Comparison of ENCODE assay signal across 1 cellular context in the genomic region with DNA sequence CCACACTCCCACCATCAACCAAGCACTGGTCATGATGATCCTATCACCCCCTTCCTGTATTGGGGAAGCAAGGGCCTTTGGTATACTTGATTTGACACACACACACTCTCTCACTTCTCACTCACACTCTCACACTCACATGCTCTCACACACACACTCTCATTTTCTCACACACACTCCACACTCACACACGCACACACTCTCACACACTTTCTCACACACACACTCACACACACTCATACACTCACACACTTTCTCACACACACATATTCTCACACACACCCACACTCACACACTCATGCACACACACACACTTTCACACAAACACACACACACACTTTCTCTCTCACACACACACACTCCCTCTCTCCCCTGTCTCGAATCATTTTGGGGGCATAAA.
TF ChIP-seq lines count a peak whose summit lies in the region.

No MANE protein-coding gene starts in this region.

TF ChIP-seq in SK-N-SH treated with all-trans-retinoic acid at 6 μM for 48 hours, 23 proteins besides CTCF, POLR2A, EP300 and RAD21 (continued from another document):
- no peak for TF ChIP-seq TSHZ2 (CRISPR knock-in tag; IDR thresholded peaks at IDR 0.05)
- no peak for TF ChIP-seq ZFP3 (CRISPR knock-in tag; IDR thresholded peaks at IDR 0.05)
- TF ChIP-seq BACH2 (CRISPR knock-in tag; IDR thresholded peaks at IDR 0.05; ENCODE audit: borderline replicate concordance), result no peak
- no peak for TF ChIP-seq CSDC2 (CRISPR knock-in tag; IDR thresholded peaks at IDR 0.05)
- TF ChIP-seq ZFP30 (CRISPR knock-in tag; IDR thresholded peaks at IDR 0.05), result no peak
- no peak for TF ChIP-seq RARB (CRISPR knock-in tag; IDR thresholded peaks at IDR 0.05)
- TF ChIP-seq ZNF70 (CRISPR knock-in tag; IDR thresholded peaks at IDR 0.05), result no peak
- no peak for TF ChIP-seq ZC3H10 (CRISPR knock-in tag; IDR thresholded peaks at IDR 0.05)
- no peak for TF ChIP-seq TOX (CRISPR knock-in tag; IDR thresholded peaks at IDR 0.05; ENCODE audit: borderline replicate concordance)
- no peak for TF ChIP-seq ARNTL (CRISPR knock-in tag; IDR thresholded peaks at IDR 0.05; ENCODE audit: borderline replicate concordance, low read depth)
